Comparison of ENCODE assay signal across 13 cellular contexts in the genomic region with DNA sequence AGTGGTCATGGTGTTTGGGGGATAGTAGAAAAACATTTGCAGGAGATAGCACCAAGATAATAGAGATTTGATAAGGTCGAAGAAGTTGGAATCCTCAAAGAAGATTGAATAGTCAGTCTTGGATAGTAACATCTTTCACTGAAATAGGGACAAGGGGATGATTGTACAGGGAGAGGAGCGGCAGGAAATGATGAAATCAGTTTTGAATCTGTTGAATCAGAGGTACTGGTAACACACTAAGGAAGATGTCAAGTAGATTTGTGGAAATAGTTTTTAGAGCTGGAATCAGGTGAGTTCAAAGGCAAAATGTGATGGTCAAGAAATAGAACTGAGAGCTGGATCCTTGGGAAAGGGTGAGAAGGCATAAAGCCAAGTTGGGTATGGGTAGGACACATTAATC. TPM values are rescaled to one million over a fixed set of nuclear protein-coding genes. Genes with fewer than 3 reads are reported as not detected.
DNase-seq lines count a peak whose midpoint lies in the region; ATAC-seq and TF ChIP-seq lines count a peak whose summit lies in the region.
"Had no signal": no experiment of that assay in that cellular context is flagged by ENCODE, and none has a peak within 500 bp of the region (broad histone marks: within the 10 kb centered on the region; RNA-seq: fewer than 3 reads in every experiment).

No MANE protein-coding gene starts in this region.

- no peak for ATAC-seq in DND-41 (ENCODE audit: insufficient read depth, low read depth)
- ATAC-seq: left lobe of liver had no signal

- CTCF ChIA-PET in PC-9 (lab: Charles Lee): no interaction called here
- CTCF ChIA-PET in mammary epithelial cell (lab: Charles Lee; ENCODE audit: low non-redundant PET): no interaction called here

- 96% methylated on average over 2 of the region's 2 CpGs for WGBS in mammary epithelial cell (ENCODE audit: low coverage, missing lambda C conversion rate)

- no peak overlapping the region for H3K4me2 ChIP-seq in DND-41 (ENCODE audit: insufficient read depth, low read length)
- no peak overlapping the region for H3K4me2 ChIP-seq in PC-9
- peak overlapping the region; percentile 17 for H3K4me2 ChIP-seq in mammary epithelial cell (ENCODE audit: insufficient read depth, low read depth, low read length)

- intact Hi-C loops in PC-9 (cut with micrococcal nuclease; ENCODE audit: unreplicated experiment) (no loop called here), mammary epithelial cell (cut with micrococcal nuclease) (no loop called here)

- DNase-seq in DND-41: no peak
- DNase-seq in PC-9: no peak
- DNase-seq in mammary epithelial cell: peak; percentile 60
- DNase-seq in NOMO-1 treated with DMSO at 0.1 percent for 48 hours (lab: John Stamatoyannopoulos, UW; ENCODE audit: unreplicated experiment): no peak
- DNase-seq in MG63: no peak
- DNase-seq in GM19238 (ENCODE audit: insufficient read length, low spot score): no peak
- DNase-seq: activated effector memory CD4-positive, alpha-beta T cell treated with Interleukin-2 at 50 U/mL for 16 hours; DMS153; NCI-H2107; stomach had no signal

- in situ Hi-C loops in mammary epithelial cell (cut with MboI; ENCODE audit: low sequenced_read_pairs in 2 of 2): no loop called here

- no peaks in the 10 kb centered on the region; the same call in 1 of the 2 replicates for H4K20me1 ChIP-seq in DND-41 (ENCODE audit: insufficient read depth, low read length)
- H4K20me1 ChIP-seq in PC-9 (ENCODE audit: insufficient read depth): peaks cover 5% of the 10 kb centered on the region; the same call in 1 of the 2 replicates
- H4K20me1 ChIP-seq in mammary epithelial cell (ENCODE audit: insufficient read depth, low read length): no peaks in the 10 kb centered on the region

- POLR2A ChIA-PET in PC-9 (lab: Charles Lee; ENCODE audit: unreplicated experiment): interaction anchor here (0.7 kb wide), 1 partner anchor 12 kb away, joined by 3 read pairs; no protein-coding TSS in a partner anchor

- H3K79me2 ChIP-seq in DND-41 (ENCODE audit: insufficient read depth, low read length) (no peaks in the 10 kb centered on the region), PC-9 (ENCODE audit: low read depth) (no peaks in the 10 kb centered on the region), mammary epithelial cell (ENCODE audit: insufficient read depth, low read length) (peaks cover 40% of the 10 kb centered on the region)
- H3K79me2 ChIP-seq: parathyroid adenoma had no signal

- H3K9ac ChIP-seq in DND-41 (ENCODE audit: low read depth, low read length) (no peak overlapping the region), mammary epithelial cell (ENCODE audit: insufficient read depth, low read length) (no peak overlapping the region)
- H3K9ac ChIP-seq: parathyroid adenoma had no signal

- H3K4me1 ChIP-seq in DND-41 (ENCODE audit: insufficient read depth, low read length) (no peaks in the 10 kb centered on the region), PC-9 (replicated peaks; ENCODE audit: insufficient read depth) (no peaks in the 10 kb centered on the region; the same call in 1 of the 2 replicates), mammary epithelial cell (ENCODE audit: insufficient read depth, low read length) (peaks cover 16% of the 10 kb centered on the region), neutrophil (ENCODE audit: control insufficient read depth in 1 of 2, insufficient read depth in 1 of 2, low read depth in 1 of 2, low read length in 1 of 2) (peaks cover 65 to 74% of the 10 kb centered on the region in 2 experiments)
- H3K4me1 ChIP-seq: parathyroid adenoma had no signal

- no peaks in the 10 kb centered on the region for H3K27me3 ChIP-seq in DND-41 (ENCODE audit: insufficient read depth, low read length, poor library complexity)
- H3K27me3 ChIP-seq in PC-9 (ENCODE audit: insufficient read depth, low read depth): no peaks in the 10 kb centered on the region
- no peaks in the 10 kb centered on the region for H3K27me3 ChIP-seq in mammary epithelial cell (ENCODE audit: insufficient read depth, low read length)
- H3K27me3 ChIP-seq in neutrophil: no peaks in the 10 kb centered on the region
- no peaks in the 10 kb centered on the region for H3K27me3 ChIP-seq in MG63
- H3K27me3 ChIP-seq: stomach had no signal

- H3K9me3 ChIP-seq in DND-41 (ENCODE audit: insufficient read depth, low read length, severe bottlenecking): no peaks in the 10 kb centered on the region
- H3K9me3 ChIP-seq in PC-9 (ENCODE audit: insufficient read depth, low read depth): no peaks in the 10 kb centered on the region
- no peaks in the 10 kb centered on the region for H3K9me3 ChIP-seq in mammary epithelial cell (replicated peaks; ENCODE audit: insufficient read depth, low read length)
- H3K9me3 ChIP-seq in neutrophil: no peaks in the 10 kb centered on the region
- no peaks in the 10 kb centered on the region for H3K9me3 ChIP-seq in MG63
- H3K9me3 ChIP-seq: stomach had no signal

- peaks cover 38% of the 10 kb centered on the region for H3F3A ChIP-seq in PC-9 (ENCODE audit: insufficient read depth, low read depth)

- BruUV-seq in PC-9 (replicated peaks; lab: Mats Ljungman, UMichigan) (no TSS peak), mammary epithelial cell (replicated peaks; lab: Mats Ljungman, UMichigan) (no TSS peak)

- H3K36me3 ChIP-seq in DND-41 (ENCODE audit: insufficient read depth, low read length): peaks cover 93% of the 10 kb centered on the region
- peaks cover 53% of the 10 kb centered on the region for H3K36me3 ChIP-seq in PC-9 (ENCODE audit: low read depth)
- peaks cover 63% of the 10 kb centered on the region for H3K36me3 ChIP-seq in mammary epithelial cell (ENCODE audit: insufficient read depth, low read length)
- H3K36me3 ChIP-seq in neutrophil: peaks cover 100% of the 10 kb centered on the region
- H3K36me3 ChIP-seq in MG63: peaks cover 92% of the 10 kb centered on the region

- no peaks in the 10 kb centered on the region for H3K9me2 ChIP-seq in PC-9 (ENCODE audit: insufficient read depth)

- no peak overlapping the region for H3K4me3 ChIP-seq in DND-41 (ENCODE audit: low read depth in 1 of 2, low read length in 2 of 2)
- no peak overlapping the region for H3K4me3 ChIP-seq in PC-9
- H3K4me3 ChIP-seq in mammary epithelial cell (replicated peaks in 1 of 3; ENCODE audit: insufficient read depth in 1 of 3, low read depth in 2 of 3, low read length in 3 of 3): no peak overlapping the region
- peak overlapping the region in 1 of 2 experiments; percentile 3 for H3K4me3 ChIP-seq in neutrophil (ENCODE audit: low read depth in 1 of 2, low read length in 1 of 2)
- H3K4me3 ChIP-seq in MG63: no peak overlapping the region
- H3K4me3 ChIP-seq: stomach had no signal

- TF ChIP-seq CTCF in DND-41 (IDR thresholded peaks at IDR 0.05; ENCODE audit: borderline replicate concordance, extremely low read depth, low read length, poor library complexity, severe bottlenecking) (no peak), PC-9 (conservative IDR thresholded peaks at IDR 0.05) (no peak), mammary epithelial cell (conservative IDR thresholded peaks at IDR 0.05 in 1 of 2, IDR thresholded peaks at IDR 0.05 in 1 of 2; ENCODE audit: extremely low read depth in 1 of 2, insufficient read depth in 1 of 2, low read depth in 1 of 2, low read length in 2 of 2) (no peak), neutrophil (IDR thresholded peaks at IDR 0.05) (no peak)

- dilution Hi-C loops in mammary epithelial cell (cut with HindIII; ENCODE audit: low sequenced_read_pairs): no loop called here

- H2AFZ ChIP-seq in DND-41 (ENCODE audit: low read depth, low read length) (no peak overlapping the region), PC-9 (no peak overlapping the region), mammary epithelial cell (ENCODE audit: low read depth, low read length) (no peak overlapping the region)
- H2AFZ ChIP-seq: parathyroid adenoma had no signal

- peak overlapping the region; percentile 31; the same call in 1 of the 2 replicates for H3K27ac ChIP-seq in DND-41 (ENCODE audit: low read length)
- H3K27ac ChIP-seq in PC-9: 0 out of 2 replicates have a peak overlapping the region, but pooled peaks have one; percentile 1
- H3K27ac ChIP-seq in mammary epithelial cell (ENCODE audit: insufficient read depth, low read depth, low read length): peak overlapping the region; percentile 71
- peak overlapping the region; percentile 96 for H3K27ac ChIP-seq in neutrophil
- H3K27ac ChIP-seq: parathyroid adenoma had no signal

RNA-seq across cellular contexts. Expression of a gene that starts 26.5 kb away (rescaled TPM):
- total RNA-seq in PC-9 (2021): 322 and 354 TPM in 2 replicates
- 100 to 1,000 TPM; 715 to 877 TPM for total RNA-seq in mammary epithelial cell
- polyA plus RNA-seq in mammary epithelial cell: 788 TPM
- 546 TPM for polyA minus RNA-seq in mammary epithelial cell
- total RNA-seq in MG63 (2014; rRNA removed; shearing (Covaris generic); ENCODE audit: low replicate concordance): 164 and 175 TPM in 2 replicates

RNA-seq across cellular contexts. Expression of a gene that starts 30.0 kb away (rescaled TPM):
- total RNA-seq in PC-9 (2021) (120 and 154 TPM in 2 replicates), mammary epithelial cell (10 to 100 TPM; 22.5 to 36.9 TPM)
- 42.8 TPM for polyA plus RNA-seq in mammary epithelial cell
- polyA minus RNA-seq in mammary epithelial cell: 108 TPM
- 67.5 and 97.0 TPM in 2 replicates for total RNA-seq in MG63 (2014; rRNA removed; shearing (Covaris generic); ENCODE audit: low replicate concordance)

Comparison
In these comparisons a context has a peak if more than half of its experiments do, and no peak if none do; other contexts are left out.
1. H3K27ac ChIP-seq: peak in every context shown above with its lines; median percentile 96 in neutrophil; 71 in mammary epithelial cell; 31 in DND-41; 1 in PC-9.